Comparison of ENCODE assay signal across 12 cellular contexts in genomic region chr5:39422036-39422606, GRCh38. TPM values are rescaled to one million over a fixed set of nuclear protein-coding genes. Genes with fewer than 3 reads are reported as not detected.
DNase-seq lines count a peak whose midpoint lies in the region; ATAC-seq and TF ChIP-seq lines count a peak whose summit lies in the region.
"Had no signal": no experiment of that assay in that cellular context is flagged by ENCODE, and none has a peak within 500 bp of the region (broad histone marks: within the 10 kb centered on the region; RNA-seq: fewer than 3 reads in every experiment).

No MANE protein-coding gene starts in this region.

- TF ChIP-seq CTCF in foreskin fibroblast (IDR thresholded peaks at IDR 0.05; ENCODE audit: low read depth, low read length): no peak

- H3K27ac ChIP-seq in BLaER1 (no peak overlapping the region), adipose tissue (ENCODE audit: low read depth, low read length) (peak overlapping the region; percentile 23), rectal smooth muscle tissue (ENCODE audit: low read depth, low read length) (peak overlapping the region; percentile 64), aorta (ENCODE audit: low read depth in 1 of 2, low read length in 2 of 2) (peak overlapping the region in 1 of 2 donors; percentile 84)

- ATAC-seq in HG02973 (IDR thresholded peaks at IDR 0.05; ENCODE audit: unreplicated experiment) (no peak), HG03108 (IDR thresholded peaks at IDR 0.05; ENCODE audit: unreplicated experiment) (no peak), aorta (ENCODE audit: low FRiP score) (no peak)

- H3K36me3 ChIP-seq in BLaER1: no peaks in the 10 kb centered on the region; the same call in 1 of the 2 replicates
- no peaks in the 10 kb centered on the region for H3K36me3 ChIP-seq in rectal smooth muscle tissue (ENCODE audit: control insufficient read depth, insufficient read depth, low read length)
- no peaks in the 10 kb centered on the region for H3K36me3 ChIP-seq in aorta (ENCODE audit: control insufficient read depth in 1 of 2, insufficient read depth in 2 of 2, low read length in 1 of 2)

- H3K4me3 ChIP-seq in BLaER1: no peak overlapping the region
- H3K4me3 ChIP-seq in foreskin fibroblast (ENCODE audit: low read depth in 1 of 2, low read length in 2 of 2): peak overlapping the region; percentile 80 to 89
- peak overlapping the region; percentile 72 for H3K4me3 ChIP-seq in rectal smooth muscle tissue (ENCODE audit: low read length)
- H3K4me3 ChIP-seq in aorta (ENCODE audit: low read length in 2 of 2): no peak overlapping the region

- no peaks in the 10 kb centered on the region for H4K20me1 ChIP-seq in BLaER1

- 46 to 61% (median 47%) methylated on average over 3 of the region's 3 CpGs for WGBS in adipose tissue, 3 donors
- 86 to 91% methylated on average over 3 of the region's 3 CpGs for WGBS in aorta, 2 donors

- intact Hi-C loops in aorta (cut with DNase I): loop anchor here (5.0 to 10.0 kb wide), 2 partner anchors 123 to 125 kb away; no protein-coding TSS in a partner anchor

- DNase-seq in foreskin fibroblast: no peak
- no peak for DNase-seq in aorta
- no peak for DNase-seq in RPMI8226
- DNase-seq: COR-L47, NCI-H1930, occipital lobe had no signal

- H3K27me3 ChIP-seq in BLaER1: no peaks in the 10 kb centered on the region
- H3K27me3 ChIP-seq in rectal smooth muscle tissue (ENCODE audit: control insufficient read depth, insufficient read depth, low read length): no peaks in the 10 kb centered on the region
- H3K27me3 ChIP-seq in aorta (ENCODE audit: control insufficient read depth in 1 of 2, insufficient read depth in 2 of 2, low read length in 1 of 2): no peaks in the 10 kb centered on the region

- no peak overlapping the region for H3K9ac ChIP-seq in BLaER1
- H3K9ac ChIP-seq in rectal smooth muscle tissue (ENCODE audit: low read length): no peak overlapping the region

- H3K4me2 ChIP-seq in BLaER1: peak overlapping the region; percentile 0; the same call in 1 of the 2 replicates

- peaks cover 52% of the 10 kb centered on the region for H3K4me1 ChIP-seq in BLaER1
- peaks cover 9% of the 10 kb centered on the region for H3K4me1 ChIP-seq in rectal smooth muscle tissue (ENCODE audit: control insufficient read depth, insufficient read depth, low read length)
- peaks cover 9% of the 10 kb centered on the region in 2 donors for H3K4me1 ChIP-seq in aorta (ENCODE audit: control insufficient read depth in 1 of 2, insufficient read depth in 2 of 2, low read length in 2 of 2)

- H3K9me3 ChIP-seq in BLaER1 (no peaks in the 10 kb centered on the region), aorta (ENCODE audit: control insufficient read depth, low read length) (no peaks in the 10 kb centered on the region)

RNA-seq across cellular contexts. Expression of gene DAB2, which starts 2.7 kb away (rescaled TPM):
- polyA plus RNA-seq in adipose tissue (10 to 100 TPM; 10.8 to 74.2 (median 37.4) TPM), aorta (10 to 100 TPM; 21.9 to 36.3 TPM)
- 100 to 1,000 TPM; 119 to 255 TPM for total RNA-seq in aorta

RNA-seq across cellular contexts. Expression of gene C9, which starts 57.8 kb away (rescaled TPM):
- polyA plus RNA-seq in adipose tissue (not detected), aorta (under 1 TPM in 1 of 2 donors, not detected in 1; 0.25 TPM)
- under 1 TPM; 0.13 to 0.30 TPM for total RNA-seq in aorta
- total RNA-seq: cerebellum, occipital lobe had no signal

Comparison
In these comparisons a context has a peak if more than half of its experiments do, and no peak if none do; other contexts are left out.
1. H3K4me3 ChIP-seq: peak in foreskin fibroblast (2 of 2) and rectal smooth muscle tissue (single experiment); none in BLaER1 (single experiment) and aorta (0 of 2).